ENCODE assay signal across 16 cellular contexts in genomic region chr1:76871355-76871974, GRCh38. TPM values are rescaled to one million over a fixed set of nuclear protein-coding genes. Genes with fewer than 3 reads are reported as not detected.
DNase-seq lines count a peak whose midpoint lies in the region; ATAC-seq and TF ChIP-seq lines count a peak whose summit lies in the region.
"Had no signal": no experiment of that assay in that cellular context is flagged by ENCODE, and none has a peak within 500 bp of the region (broad histone marks: within the 10 kb centered on the region; RNA-seq: fewer than 3 reads in every experiment).

No MANE protein-coding gene starts in this region.

- peaks cover 0 to 7% (median 0%) of the 10 kb centered on the region in 45 donors for H3K27me3 ChIP-seq in dorsolateral prefrontal cortex
- H3K27me3 ChIP-seq in spleen (replicated peaks in 1 of 7) = peaks cover 0 to 50% (median 27%) of the 10 kb centered on the region in 7 donors
- H3K27me3 ChIP-seq: testis had no signal

- no peak for TF ChIP-seq POLR2A in spleen (IDR thresholded peaks at IDR 0.05)

- intact Hi-C loops in dorsolateral prefrontal cortex (cut with DNase I) = no loop called here
- intact Hi-C loops in spleen (cut with DNase I; ENCODE audit: low total_unique reads) = no loop called here
- intact Hi-C loops in activated T-helper 1 cell treated with anti-CD3 and anti-CD28 coated beads, Interleukin-12 subunit alpha, Interleukin-12 subunit beta, Interleukin-2, Interleukin-4 antibody, amounts not matched to agents 30 ng/mL and 10 ng/mL and 1 ng/mL, durations not matched to agents 14 hours and 24 hours and 36 hours (cut with micrococcal nuclease) = no loop called here

- peaks cover 7 to 27% (median 23%) of the 10 kb centered on the region in 6 donors for H3K4me1 ChIP-seq in spleen
- H3K4me1 ChIP-seq: HAP-1, testis had no signal

- H3K9me3 Mint-ChIP-seq in activated T-cell treated with anti-CD3 and anti-CD28 coated beads, Interleukin-2, amount 50 U/mL, for 4 hours = peaks cover 5% of the 10 kb centered on the region
- no peaks in the 10 kb centered on the region for H3K9me3 Mint-ChIP-seq in activated T-helper 1 cell treated with anti-CD3 and anti-CD28 coated beads, Interleukin-12 subunit alpha, Interleukin-12 subunit beta, Interleukin-2, Interleukin-4 antibody, amounts not matched to agents 30 ng/mL and 10 ng/mL and 1 ng/mL, durations not matched to agents 14 hours and 24 hours and 36 hours

- no peak overlapping the region for H3K27ac Mint-ChIP-seq in activated T-helper 1 cell treated with anti-CD3 and anti-CD28 coated beads, Interleukin-12 subunit alpha, Interleukin-12 subunit beta, Interleukin-2, Interleukin-4 antibody, amounts not matched to agents 30 ng/mL and 10 ng/mL and 1 ng/mL, durations not matched to agents 14 hours and 24 hours and 36 hours
- H3K27ac Mint-ChIP-seq: activated CD4-positive, alpha-beta T cell treated with anti-CD3 and anti-CD28 coated beads, Interleukin-2, amount 10 ng/mL, durations not matched to agents 24 days and 14 days; activated naive CD8-positive, alpha-beta T cell treated with anti-CD3 and anti-CD28 coated beads, Interleukin-2, amount 50 U/mL, for 24 hours; naive B cell had no signal

- peaks cover 12% of the 10 kb centered on the region for H3K4me1 Mint-ChIP-seq in activated T-cell treated with anti-CD3 and anti-CD28 coated beads, Interleukin-2, amount 50 U/mL, for 4 hours (ENCODE audit: low read depth)
- H3K4me1 Mint-ChIP-seq in activated T-helper 1 cell treated with anti-CD3 and anti-CD28 coated beads, Interleukin-12 subunit alpha, Interleukin-12 subunit beta, Interleukin-2, Interleukin-4 antibody, amounts not matched to agents 30 ng/mL and 10 ng/mL and 1 ng/mL, durations not matched to agents 14 hours and 24 hours and 36 hours (ENCODE audit: low read depth) = peaks cover 4% of the 10 kb centered on the region

- ATAC-seq in GM19043 (IDR thresholded peaks at IDR 0.05; ENCODE audit: low read depth, unreplicated experiment) (peak; percentile 84), HG02588 (IDR thresholded peaks at IDR 0.05; ENCODE audit: unreplicated experiment) (peak; percentile 90), HG03439 (IDR thresholded peaks at IDR 0.05; ENCODE audit: unreplicated experiment) (peak; percentile 92)
- ATAC-seq in activated T-cell treated with anti-CD3 and anti-CD28 coated beads, Interleukin-2, amount 50 U/mL, for 4 hours = no peak
- ATAC-seq: activated naive CD8-positive, alpha-beta T cell treated with anti-CD3 and anti-CD28 coated beads, Interleukin-2, amount 50 U/mL, for 24 hours had no signal

- no peaks in the 10 kb centered on the region for H3K9me3 ChIP-seq in spleen
- H3K9me3 ChIP-seq: HAP-1, testis had no signal

- no peak overlapping the region for H3K4me3 Mint-ChIP-seq in activated T-cell treated with anti-CD3 and anti-CD28 coated beads, Interleukin-2, amount 50 U/mL, for 4 hours
- H3K4me3 Mint-ChIP-seq in activated T-helper 1 cell treated with anti-CD3 and anti-CD28 coated beads, Interleukin-12 subunit alpha, Interleukin-12 subunit beta, Interleukin-2, Interleukin-4 antibody, amounts not matched to agents 30 ng/mL and 10 ng/mL and 1 ng/mL, durations not matched to agents 14 hours and 24 hours and 36 hours = no peak overlapping the region
- H3K4me3 Mint-ChIP-seq: activated CD4-positive, alpha-beta T cell treated with anti-CD3 and anti-CD28 coated beads, Interleukin-2, amount 10 ng/mL, durations not matched to agents 24 days and 14 days; activated naive CD8-positive, alpha-beta T cell treated with anti-CD3 and anti-CD28 coated beads, Interleukin-2, amount 50 U/mL, for 24 hours; naive B cell had no signal

- H3K27ac ChIP-seq in dorsolateral prefrontal cortex = no peak overlapping the region
- H3K27ac ChIP-seq in spleen = no peak overlapping the region
- H3K27ac ChIP-seq: testis had no signal

- H3K36me3 ChIP-seq in spleen = no peaks in the 10 kb centered on the region
- H3K36me3 ChIP-seq: HAP-1 had no signal

- peaks cover 42% of the 10 kb centered on the region for H3K27me3 Mint-ChIP-seq in activated T-cell treated with anti-CD3 and anti-CD28 coated beads, Interleukin-2, amount 50 U/mL, for 4 hours (ENCODE audit: low read depth)
- H3K27me3 Mint-ChIP-seq in activated T-helper 1 cell treated with anti-CD3 and anti-CD28 coated beads, Interleukin-12 subunit alpha, Interleukin-12 subunit beta, Interleukin-2, Interleukin-4 antibody, amounts not matched to agents 30 ng/mL and 10 ng/mL and 1 ng/mL, durations not matched to agents 14 hours and 24 hours and 36 hours (ENCODE audit: insufficient read depth) = peaks cover 36% of the 10 kb centered on the region

- no peak for TF ChIP-seq CTCF in dorsolateral prefrontal cortex (IDR thresholded peaks at IDR 0.05 in 54 of 56, conservative IDR thresholded peaks at IDR 0.05 in 2 of 56; ENCODE audit: low read depth in 1 of 56, partially characterized antibody in 56 of 56)
- TF ChIP-seq CTCF in spleen (IDR thresholded peaks at IDR 0.05 in 8 of 11, conservative IDR thresholded peaks at IDR 0.05 in 3 of 11) = no peak

- no peak for DNase-seq in dorsolateral prefrontal cortex
- DNase-seq in NCI-H774 (lab: John Stamatoyannopoulos, UW) = no peak
- DNase-seq in spleen = no peak
- no peak for DNase-seq in activated T-cell treated with anti-CD3 and anti-CD28 coated beads, Interleukin-2, amount 50 U/mL, for 4 hours
- no peak for DNase-seq in activated T-helper 1 cell treated with anti-CD3 and anti-CD28 coated beads, Interleukin-12 subunit alpha, Interleukin-12 subunit beta, Interleukin-2, Interleukin-4 antibody, amounts not matched to agents 30 ng/mL and 10 ng/mL and 1 ng/mL, durations not matched to agents 14 hours and 24 hours and 36 hours (ENCODE audit: low spot score)
- DNase-seq: activated CD4-positive, alpha-beta T cell treated with anti-CD3 and anti-CD28 coated beads, Interleukin-2, amount 10 ng/mL, durations not matched to agents 24 days and 14 days; activated naive CD8-positive, alpha-beta T cell treated with anti-CD3 and anti-CD28 coated beads, Interleukin-2, amount 50 U/mL, for 24 hours; DMS 273 treated with DMSO at 0.1 percent for 48 hours; naive B cell; NCI-H1092 treated with DMSO at 0.1 percent for 48 hours; stimulated activated CD4-positive, alpha-beta T cell treated with anti-CD3 and anti-CD28 coated beads, Interleukin-2, amount 100 ng/mL, for 48 hours; testis had no signal

- WGBS in spleen, 5 donors = 54 to 62% (median 59%) methylated on average over 3 of the region's 3 CpGs

- H3K36me3 Mint-ChIP-seq in activated T-cell treated with anti-CD3 and anti-CD28 coated beads, Interleukin-2, amount 50 U/mL, for 4 hours (ENCODE audit: insufficient read depth) = no peaks in the 10 kb centered on the region
- H3K36me3 Mint-ChIP-seq in activated T-helper 1 cell treated with anti-CD3 and anti-CD28 coated beads, Interleukin-12 subunit alpha, Interleukin-12 subunit beta, Interleukin-2, Interleukin-4 antibody, amounts not matched to agents 30 ng/mL and 10 ng/mL and 1 ng/mL, durations not matched to agents 14 hours and 24 hours and 36 hours (ENCODE audit: low read depth) = no peaks in the 10 kb centered on the region
- H3K36me3 Mint-ChIP-seq: naive B cell had no signal

- H3K4me3 ChIP-seq in dorsolateral prefrontal cortex (peak overlapping the region in 36 of 59 donors; percentile 1 to 83 (median 72)), spleen (no peak overlapping the region)
- H3K4me3 ChIP-seq: HAP-1, testis had no signal

RNA-seq across cellular contexts. Expression of gene ST6GALNAC5, which starts 4.2 kb away (rescaled TPM):
- total RNA-seq in dorsolateral prefrontal cortex (10 to 100 TPM in 119 of 120 experiments, 1 to 10 TPM in 1; 9.2 to 78.8 (median 45.6) TPM), spleen (1 to 10 TPM in 6 of 7 donors, under 1 TPM in 1; 0.28 to 2.3 (median 1.6) TPM)
- polyA plus RNA-seq in spleen = under 1 TPM; 0.15 to 0.51 (median 0.24) TPM
- total RNA-seq in activated T-cell treated with anti-CD3 and anti-CD28 coated beads, Interleukin-2, amount 50 U/mL, for 4 hours = not detected
- total RNA-seq in activated T-helper 1 cell treated with anti-CD3 and anti-CD28 coated beads, Interleukin-12 subunit alpha, Interleukin-12 subunit beta, Interleukin-2, Interleukin-4 antibody, amounts not matched to agents 30 ng/mL and 10 ng/mL and 1 ng/mL, durations not matched to agents 14 hours and 24 hours and 36 hours = not detected in 2 replicates
- total RNA-seq: activated CD4-positive, alpha-beta T cell treated with anti-CD3 and anti-CD28 coated beads, Interleukin-2, amount 10 ng/mL, durations not matched to agents 24 days and 14 days had no signal

Comparison
In these comparisons a context has a peak if more than half of its experiments do, and no peak if none do; other contexts are left out.
1. ATAC-seq: peak in GM19043 (single experiment), HG02588 (single experiment) and HG03439 (single experiment); none in activated T-cell treated with anti-CD3 and anti-CD28 coated beads, Interleukin-2, amount 50 U/mL, for 4 hours (0 of 2).
2. H3K4me3 ChIP-seq: peak in dorsolateral prefrontal cortex (36 of 59); none in spleen (0 of 8).